In the genomic region with DNA sequence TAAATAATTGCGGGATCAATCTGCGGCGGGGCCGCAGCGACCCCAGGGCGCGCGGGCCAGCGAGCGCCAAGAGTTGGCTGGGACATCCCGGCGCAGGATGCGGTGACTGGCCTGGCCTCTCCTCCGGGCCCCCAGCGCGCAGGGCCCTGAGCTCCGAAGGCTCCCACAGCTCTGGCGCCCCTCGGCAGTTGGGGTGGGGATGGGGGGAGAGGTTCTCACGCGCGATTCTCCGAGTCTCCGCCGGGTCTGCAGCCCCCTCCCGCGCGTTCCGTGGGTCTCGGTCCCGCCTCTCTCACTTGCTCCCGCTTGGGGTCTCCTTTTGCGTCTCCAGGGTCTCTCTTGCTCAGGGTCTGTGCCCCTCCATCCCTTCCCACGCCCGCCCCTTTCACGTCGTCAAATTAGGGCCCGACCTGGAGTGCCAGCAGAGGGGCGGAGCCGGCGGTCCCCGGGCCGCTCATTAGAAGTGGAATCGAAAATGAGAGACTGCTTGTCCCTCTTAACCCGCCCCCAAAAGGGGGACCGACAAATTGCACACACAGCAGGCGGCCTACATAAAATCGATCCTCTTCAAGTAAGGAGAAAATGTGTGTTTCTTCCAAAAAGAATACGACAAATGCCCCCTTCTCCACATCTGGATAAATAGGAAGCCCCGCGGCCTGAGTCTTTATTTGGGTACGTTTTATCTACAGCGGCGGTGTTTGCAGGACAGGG, we compare ENCODE assay signal across 24 cellular contexts. TPM values are rescaled to one million over a fixed set of nuclear protein-coding genes. Genes with fewer than 3 reads are reported as not detected.
DNase-seq lines count a peak whose midpoint lies in the region; ATAC-seq and TF ChIP-seq lines count a peak whose summit lies in the region.
"Had no signal": no experiment of that assay in that cellular context is flagged by ENCODE, and none has a peak within 500 bp of the region (broad histone marks: within the 10 kb centered on the region; RNA-seq: fewer than 3 reads in every experiment).

No MANE protein-coding gene starts in this region.

- no peak for ATAC-seq in activated naive CD8-positive, alpha-beta T cell treated with anti-CD3 and anti-CD28 coated beads, Interleukin-2, amount 50 U/mL, for 24 hours
- ATAC-seq: HCT116 had no signal

- H3K27ac ChIP-seq in neural progenitor cell (no peak overlapping the region), uterus (no peak overlapping the region), RWPE1 (no peak overlapping the region)
- H3K27ac ChIP-seq: coronary artery, PC-9, tibial nerve had no signal

- intact Hi-C loops in activated CD4-positive, alpha-beta memory T cell treated with anti-CD3 and anti-CD28 coated beads for 36 hours (cut with micrococcal nuclease): no loop called here
- intact Hi-C loops in uterus (cut with DNase I; ENCODE audit: low total_unique reads): no loop called here

- no peak for TF ChIP-seq POLR2A in uterus (IDR thresholded peaks at IDR 0.05)

- no peaks in the 10 kb centered on the region for H3K4me1 ChIP-seq in neural progenitor cell
- H3K4me1 ChIP-seq in uterus: peaks cover 0 to 18% of the 10 kb centered on the region in 2 donors

- H3K36me3 Mint-ChIP-seq in activated CD4-positive, alpha-beta memory T cell treated with anti-CD3 and anti-CD28 coated beads, Interleukin-2, amount 10 ng/mL, durations not matched to agents 7 days and 5 days (ENCODE audit: low read depth): peaks cover 8% of the 10 kb centered on the region
- H3K36me3 Mint-ChIP-seq in activated CD4-positive, alpha-beta memory T cell treated with anti-CD3 and anti-CD28 coated beads for 36 hours: no peaks in the 10 kb centered on the region
- H3K36me3 Mint-ChIP-seq in activated naive CD8-positive, alpha-beta T cell treated with anti-CD3 and anti-CD28 coated beads, Interleukin-2, amount 50 U/mL, for 24 hours (ENCODE audit: low read depth): peaks cover 3% of the 10 kb centered on the region
- H3K36me3 Mint-ChIP-seq in neural progenitor cell: peaks cover 1% of the 10 kb centered on the region

- CTCF ChIA-PET in activated CD4-positive, alpha-beta memory T cell treated with anti-CD3 and anti-CD28 coated beads, Interleukin-2, amount 10 ng/mL, durations not matched to agents 7 days and 5 days (lab: Charles Lee): no interaction called here
- CTCF ChIA-PET in activated CD4-positive, alpha-beta memory T cell treated with anti-CD3 and anti-CD28 coated beads for 36 hours (lab: Charles Lee): no interaction called here
- CTCF ChIA-PET in RWPE1 (lab: Yijun Ruan, JAX): no interaction called here

- H3F3A ChIP-seq in neural progenitor cell (ENCODE audit: low read depth): no peaks in the 10 kb centered on the region

- H3K4me2 ChIP-seq in neural progenitor cell: peak overlapping the region; percentile 47
- H3K4me2 ChIP-seq: PC-9 had no signal

- POLR2A ChIA-PET in activated CD4-positive, alpha-beta memory T cell treated with anti-CD3 and anti-CD28 coated beads, Interleukin-2, amount 10 ng/mL, durations not matched to agents 7 days and 5 days (lab: Charles Lee): no interaction called here
- POLR2A ChIA-PET in activated CD4-positive, alpha-beta memory T cell treated with anti-CD3 and anti-CD28 coated beads for 36 hours (lab: Charles Lee): no interaction called here
- POLR2A ChIA-PET in RWPE1 (lab: Yijun Ruan, JAX; ENCODE audit: low non-redundant PET): no interaction called here

- H2AFZ ChIP-seq in neural progenitor cell (replicated peaks): no peak overlapping the region
- H2AFZ ChIP-seq: PC-9 had no signal

- no peaks in the 10 kb centered on the region for H3K79me2 ChIP-seq in neural progenitor cell (ENCODE audit: low read depth)

- H3K36me3 ChIP-seq in neural progenitor cell: no peaks in the 10 kb centered on the region
- H3K36me3 ChIP-seq in uterus: no peaks in the 10 kb centered on the region
- H3K36me3 ChIP-seq: tibial nerve had no signal

- peak overlapping the region; percentile 40 for H3K27ac Mint-ChIP-seq in activated CD4-positive, alpha-beta memory T cell treated with anti-CD3 and anti-CD28 coated beads, Interleukin-2, amount 10 ng/mL, durations not matched to agents 7 days and 5 days
- H3K27ac Mint-ChIP-seq in activated CD4-positive, alpha-beta memory T cell treated with anti-CD3 and anti-CD28 coated beads for 36 hours: no peak overlapping the region
- H3K27ac Mint-ChIP-seq in activated naive CD8-positive, alpha-beta T cell treated with anti-CD3 and anti-CD28 coated beads, Interleukin-2, amount 50 U/mL, for 24 hours: no peak overlapping the region
- no peak overlapping the region for H3K27ac Mint-ChIP-seq in neural progenitor cell
- H3K27ac Mint-ChIP-seq: activated B cell treated with CpG ODN at 0.5 μM for 24 hours, mesothelial cell of epicardium had no signal

- peaks cover 50% of the 10 kb centered on the region for H3K27me3 Mint-ChIP-seq in activated CD4-positive, alpha-beta memory T cell treated with anti-CD3 and anti-CD28 coated beads, Interleukin-2, amount 10 ng/mL, durations not matched to agents 7 days and 5 days
- peaks cover 56% of the 10 kb centered on the region for H3K27me3 Mint-ChIP-seq in activated CD4-positive, alpha-beta memory T cell treated with anti-CD3 and anti-CD28 coated beads for 36 hours
- peaks cover 59% of the 10 kb centered on the region for H3K27me3 Mint-ChIP-seq in activated naive CD8-positive, alpha-beta T cell treated with anti-CD3 and anti-CD28 coated beads, Interleukin-2, amount 50 U/mL, for 24 hours
- peaks cover 62% of the 10 kb centered on the region for H3K27me3 Mint-ChIP-seq in neural progenitor cell (ENCODE audit: insufficient read depth, low read depth)

- no peak for TF ChIP-seq CTCF in neural progenitor cell (IDR thresholded peaks at IDR 0.05)
- TF ChIP-seq CTCF in uterus (IDR thresholded peaks at IDR 0.05): no peak
- no peak for TF ChIP-seq CTCF in RWPE1 (conservative IDR thresholded peaks at IDR 0.05; ENCODE audit: low read depth)

- H3K4me3 Mint-ChIP-seq in activated CD4-positive, alpha-beta memory T cell treated with anti-CD3 and anti-CD28 coated beads, Interleukin-2, amount 10 ng/mL, durations not matched to agents 7 days and 5 days: peak overlapping the region; percentile 27
- H3K4me3 Mint-ChIP-seq in activated CD4-positive, alpha-beta memory T cell treated with anti-CD3 and anti-CD28 coated beads for 36 hours: no peak overlapping the region
- H3K4me3 Mint-ChIP-seq in activated naive CD8-positive, alpha-beta T cell treated with anti-CD3 and anti-CD28 coated beads, Interleukin-2, amount 50 U/mL, for 24 hours: no peak overlapping the region
- no peak overlapping the region for H3K4me3 Mint-ChIP-seq in neural progenitor cell
- H3K4me3 Mint-ChIP-seq: activated B cell treated with CpG ODN at 0.5 μM for 24 hours, mesothelial cell of epicardium had no signal

- H3K4me1 Mint-ChIP-seq in activated CD4-positive, alpha-beta memory T cell treated with anti-CD3 and anti-CD28 coated beads, Interleukin-2, amount 10 ng/mL, durations not matched to agents 7 days and 5 days: peaks cover 2% of the 10 kb centered on the region
- H3K4me1 Mint-ChIP-seq in activated CD4-positive, alpha-beta memory T cell treated with anti-CD3 and anti-CD28 coated beads for 36 hours (ENCODE audit: low read depth): peaks cover 2% of the 10 kb centered on the region
- peaks cover 4% of the 10 kb centered on the region for H3K4me1 Mint-ChIP-seq in activated naive CD8-positive, alpha-beta T cell treated with anti-CD3 and anti-CD28 coated beads, Interleukin-2, amount 50 U/mL, for 24 hours
- peaks cover 4% of the 10 kb centered on the region for H3K4me1 Mint-ChIP-seq in neural progenitor cell
- H3K4me1 Mint-ChIP-seq: mesothelial cell of epicardium had no signal

- H3K9me3 Mint-ChIP-seq in activated CD4-positive, alpha-beta memory T cell treated with anti-CD3 and anti-CD28 coated beads, Interleukin-2, amount 10 ng/mL, durations not matched to agents 7 days and 5 days: no peaks in the 10 kb centered on the region
- no peaks in the 10 kb centered on the region for H3K9me3 Mint-ChIP-seq in activated CD4-positive, alpha-beta memory T cell treated with anti-CD3 and anti-CD28 coated beads for 36 hours
- no peaks in the 10 kb centered on the region for H3K9me3 Mint-ChIP-seq in activated naive CD8-positive, alpha-beta T cell treated with anti-CD3 and anti-CD28 coated beads, Interleukin-2, amount 50 U/mL, for 24 hours
- peaks cover 2% of the 10 kb centered on the region for H3K9me3 Mint-ChIP-seq in neural progenitor cell
- H3K9me3 Mint-ChIP-seq: activated B cell treated with CpG ODN at 0.5 μM for 24 hours, mesothelial cell of epicardium had no signal

- H3K9me3 ChIP-seq in neural progenitor cell (ENCODE audit: low read depth) (no peaks in the 10 kb centered on the region), uterus (no peaks in the 10 kb centered on the region)
- H3K9me3 ChIP-seq: tibial nerve had no signal

- H4K20me1 ChIP-seq in neural progenitor cell (ENCODE audit: low read depth): peaks cover 49% of the 10 kb centered on the region

- H3K27me3 ChIP-seq in neural progenitor cell: peaks cover 100% of the 10 kb centered on the region
- peaks cover 30 to 58% of the 10 kb centered on the region in 2 donors for H3K27me3 ChIP-seq in uterus

- no peak overlapping the region for H3K9ac ChIP-seq in neural progenitor cell

- no peak for DNase-seq in activated CD4-positive, alpha-beta memory T cell treated with anti-CD3 and anti-CD28 coated beads, Interleukin-2, amount 10 ng/mL, durations not matched to agents 7 days and 5 days
- DNase-seq in activated CD4-positive, alpha-beta memory T cell treated with anti-CD3 and anti-CD28 coated beads for 36 hours: no peak
- DNase-seq in D341Med (ENCODE audit: low spot score) (peak; percentile 57), neural progenitor cell (ENCODE audit: low spot score) (no peak), NCI-H82 treated with DMSO at 0.1 percent for 48 hours (lab: John Stamatoyannopoulos, UW; ENCODE audit: unreplicated experiment) (no peak), uterus (no peak), RWPE1 (ENCODE audit: low spot score) (no peak)
- DNase-seq in activated naive CD8-positive, alpha-beta T cell treated with anti-CD3 and anti-CD28 coated beads, Interleukin-2, amount 50 U/mL, for 24 hours: peak; percentile 2
- DNase-seq: ACHN; activated B cell treated with CpG ODN at 0.5 μM for 24 hours; erythroblast; NCI-H2029 treated with DMSO at 0.1 percent for 48 hours; NCI-H526; PC-9; stimulated activated CD4-positive, alpha-beta T cell treated with anti-CD3 and anti-CD28 coated beads, Interleukin-4, amount 100 ng/mL, for 4 hours had no signal

- H3K4me3 ChIP-seq in neural progenitor cell (peak overlapping the region; percentile 9), uterus (no peak overlapping the region)
- H3K4me3 ChIP-seq: coronary artery, PC-9, tibial nerve had no signal

RNA-seq across cellular contexts. Expression of a gene that starts 0.9 kb away (rescaled TPM):
- not detected for total RNA-seq in activated CD4-positive, alpha-beta memory T cell treated with anti-CD3 and anti-CD28 coated beads, Interleukin-2, amount 10 ng/mL, durations not matched to agents 7 days and 5 days
- not detected for total RNA-seq in activated CD4-positive, alpha-beta memory T cell treated with anti-CD3 and anti-CD28 coated beads for 36 hours
- not detected in 2 replicates for total RNA-seq in neural progenitor cell (ENCODE audit: low replicate concordance)
- not detected for total RNA-seq in uterus
- total RNA-seq: activated B cell treated with CpG ODN at 0.5 μM for 24 hours, aorta, glomerular endothelial cell, HT1080, mesothelial cell of epicardium, osteocyte, PC-9, skeletal muscle tissue, tibial nerve had no signal

Comparison
In these comparisons a context has a peak if more than half of its experiments do, and no peak if none do; other contexts are left out.
1. DNase-seq: peak in D341Med (single experiment) and activated naive CD8-positive, alpha-beta T cell treated with anti-CD3 and anti-CD28 coated beads, Interleukin-2, amount 50 U/mL, for 24 hours (single experiment); none in activated CD4-positive, alpha-beta memory T cell treated with anti-CD3 and anti-CD28 coated beads, Interleukin-2, amount 10 ng/mL, durations not matched to agents 7 days and 5 days (single experiment), activated CD4-positive, alpha-beta memory T cell treated with anti-CD3 and anti-CD28 coated beads for 36 hours (single experiment), neural progenitor cell (single experiment), NCI-H82 treated with DMSO at 0.1 percent for 48 hours (single experiment), uterus (0 of 2) and RWPE1 (single experiment).